In genomic region chr6:32223258-32224235, GRCh38 we compare ENCODE assay signal across 12 cellular contexts. TPM values are rescaled to one million over a fixed set of nuclear protein-coding genes. Genes with fewer than 3 reads are reported as not detected.
DNase-seq lines count a peak whose midpoint lies in the region; ATAC-seq and TF ChIP-seq lines count a peak whose summit lies in the region.
"Had no signal": no experiment of that assay in that cellular context is flagged by ENCODE, and none has a peak within 500 bp of the region (broad histone marks: within the 10 kb centered on the region; RNA-seq: fewer than 3 reads in every experiment).

Gene NOTCH4, minus strand, starts transcription at chr6:32224067. Its CDS starts 139 bp downstream, at chr6:32223928.

- no peak for TF ChIP-seq EP300 in gastroesophageal sphincter (IDR thresholded peaks at IDR 0.05)

- H3K27ac Mint-ChIP-seq in activated naive CD4-positive, alpha-beta T cell treated with anti-CD3 and anti-CD28 coated beads, Interleukin-2, amount 10 ng/mL, durations not matched to agents 7 days and 5 days: peak within 1 kb of the TSS; percentile 30
- H3K27ac Mint-ChIP-seq in activated naive CD4-positive, alpha-beta T cell treated with anti-CD3 and anti-CD28 coated beads for 36 hours: no peak within 1 kb of the TSS
- H3K27ac Mint-ChIP-seq: T-helper 2 cell treated with Interferon-gamma antibody and Interleukin-4, amounts not matched to agents 5 μg/mL and 100 μg/mL, for 36 hours had no signal

- H3K4me1 ChIP-seq in gastroesophageal sphincter: no peaks in the 10 kb centered on the region
- no peaks in the 10 kb centered on the region for H3K4me1 ChIP-seq in urinary bladder (ENCODE audit: insufficient read depth)

- H3K36me3 Mint-ChIP-seq in activated naive CD4-positive, alpha-beta T cell treated with anti-CD3 and anti-CD28 coated beads, Interleukin-2, amount 10 ng/mL, durations not matched to agents 7 days and 5 days: no peaks in the 10 kb centered on the region
- no peaks in the 10 kb centered on the region for H3K36me3 Mint-ChIP-seq in activated naive CD4-positive, alpha-beta T cell treated with anti-CD3 and anti-CD28 coated beads for 36 hours (ENCODE audit: low read depth)

- no peak for TF ChIP-seq POLR2A in gastroesophageal sphincter (IDR thresholded peaks at IDR 0.05)

- CTCF ChIA-PET in activated naive CD4-positive, alpha-beta T cell treated with anti-CD3 and anti-CD28 coated beads, Interleukin-2, amount 10 ng/mL, durations not matched to agents 7 days and 5 days (lab: Charles Lee): interaction anchor here (0.8 kb wide), 1 partner anchor 104 kb away, joined by 3 read pairs; no protein-coding TSS in a partner anchor
- CTCF ChIA-PET in activated naive CD4-positive, alpha-beta T cell treated with anti-CD3 and anti-CD28 coated beads for 36 hours (lab: Charles Lee): no interaction called here

- no peak within 1 kb of the TSS for H3K4me3 Mint-ChIP-seq in activated naive CD4-positive, alpha-beta T cell treated with anti-CD3 and anti-CD28 coated beads, Interleukin-2, amount 10 ng/mL, durations not matched to agents 7 days and 5 days
- H3K4me3 Mint-ChIP-seq in activated naive CD4-positive, alpha-beta T cell treated with anti-CD3 and anti-CD28 coated beads for 36 hours: no peak within 1 kb of the TSS
- H3K4me3 Mint-ChIP-seq: T-helper 2 cell treated with Interferon-gamma antibody and Interleukin-4, amounts not matched to agents 5 μg/mL and 100 μg/mL, for 36 hours had no signal

- peak within 1 kb of the TSS in 1 of 2 donors; percentile 21 for H3K4me3 ChIP-seq in gastroesophageal sphincter
- no peak within 1 kb of the TSS for H3K4me3 ChIP-seq in urinary bladder (ENCODE audit: low read depth, low read length)

- ATAC-seq in gastroesophageal sphincter: no peak
- no peak for ATAC-seq in omental fat pad (ENCODE audit: low FRiP score)
- ATAC-seq: Panc1 had no signal

- peaks cover 13% of the 10 kb centered on the region for H3K27me3 ChIP-seq in gastroesophageal sphincter

- 22 to 39% methylated on average over 8 of the region's 20 CpGs for WGBS in gastroesophageal sphincter (ENCODE audit: low coverage in 1 of 2), 2 donors
- 33% methylated on average over 20 of the region's 20 CpGs for WGBS in urinary bladder

- H3K27ac ChIP-seq in gastroesophageal sphincter (peak within 1 kb of the TSS in 3 of 4 donors; percentile 27 to 48 (median 41)), urinary bladder (ENCODE audit: low read depth) (no peak within 1 kb of the TSS)

- H3K36me3 ChIP-seq in gastroesophageal sphincter (no peaks in the 10 kb centered on the region), urinary bladder (ENCODE audit: insufficient read depth) (no peaks in the 10 kb centered on the region)

- H3K27me3 Mint-ChIP-seq in activated naive CD4-positive, alpha-beta T cell treated with anti-CD3 and anti-CD28 coated beads, Interleukin-2, amount 10 ng/mL, durations not matched to agents 7 days and 5 days: peaks cover 19% of the 10 kb centered on the region
- H3K27me3 Mint-ChIP-seq in activated naive CD4-positive, alpha-beta T cell treated with anti-CD3 and anti-CD28 coated beads for 36 hours (ENCODE audit: low read depth): no peaks in the 10 kb centered on the region

- H3K9me3 ChIP-seq in gastroesophageal sphincter: no peaks in the 10 kb centered on the region

- intact Hi-C loops in activated naive CD4-positive, alpha-beta T cell treated with anti-CD3 and anti-CD28 coated beads for 36 hours (cut with micrococcal nuclease): no loop called here

- no peak for DNase-seq in activated naive CD4-positive, alpha-beta T cell treated with anti-CD3 and anti-CD28 coated beads, Interleukin-2, amount 10 ng/mL, durations not matched to agents 7 days and 5 days
- DNase-seq in activated naive CD4-positive, alpha-beta T cell treated with anti-CD3 and anti-CD28 coated beads for 36 hours: no peak
- no peak for DNase-seq in omental fat pad (ENCODE audit: low spot score)
- no peak for DNase-seq in Ammon's horn (ENCODE audit: low spot score)
- no peak for DNase-seq in EL
- DNase-seq in NCI-H748 treated with DMSO at 0.1 percent for 48 hours (lab: John Stamatoyannopoulos, UW): no peak
- DNase-seq: effector memory CD4-positive, alpha-beta T cell; hypothalamus had no signal

- H3K9me3 Mint-ChIP-seq in activated naive CD4-positive, alpha-beta T cell treated with anti-CD3 and anti-CD28 coated beads, Interleukin-2, amount 10 ng/mL, durations not matched to agents 7 days and 5 days: no peaks in the 10 kb centered on the region
- no peaks in the 10 kb centered on the region for H3K9me3 Mint-ChIP-seq in activated naive CD4-positive, alpha-beta T cell treated with anti-CD3 and anti-CD28 coated beads for 36 hours
- H3K9me3 Mint-ChIP-seq: T-helper 2 cell treated with Interferon-gamma antibody and Interleukin-4, amounts not matched to agents 5 μg/mL and 100 μg/mL, for 36 hours had no signal

- TF ChIP-seq CTCF in gastroesophageal sphincter (IDR thresholded peaks at IDR 0.05) (no peak), omental fat pad (IDR thresholded peaks at IDR 0.05) (no peak)

- H3K4me1 Mint-ChIP-seq in activated naive CD4-positive, alpha-beta T cell treated with anti-CD3 and anti-CD28 coated beads, Interleukin-2, amount 10 ng/mL, durations not matched to agents 7 days and 5 days: no peaks in the 10 kb centered on the region
- peaks cover 16% of the 10 kb centered on the region for H3K4me1 Mint-ChIP-seq in activated naive CD4-positive, alpha-beta T cell treated with anti-CD3 and anti-CD28 coated beads for 36 hours (ENCODE audit: low read depth)

RNA-seq across cellular contexts. Expression of gene NOTCH4, which starts in this region (rescaled TPM):
- total RNA-seq in activated naive CD4-positive, alpha-beta T cell treated with anti-CD3 and anti-CD28 coated beads for 36 hours: under 1 TPM in 1 of 2 experiments, not detected in 1; 0.50 TPM
- total RNA-seq in gastroesophageal sphincter: 10 to 100 TPM; 10.9 to 26.0 (median 13.2) TPM
- 100 to 1,000 TPM in 1 of 4 donors, 10 to 100 TPM in 3; 15.1 to 208 (median 49.7) TPM for total RNA-seq in omental fat pad
- 11.2 TPM for total RNA-seq in urinary bladder
- polyA plus RNA-seq in urinary bladder: 27.6 TPM
